In genomic region chr18:58418361-58418760, GRCh38 we compare ENCODE assay signal across 28 cellular contexts.
"Had no signal": no experiment of that assay in that cellular context is flagged by ENCODE, and none has a peak within 500 bp of the region (broad histone marks: within the 10 kb centered on the region; RNA-seq: fewer than 3 reads in every experiment).

No MANE protein-coding gene starts in this region.

- H3K9me3 ChIP-seq: ascending aorta, gastrocnemius medialis, left ventricle myocardium inferior, right atrium auricular region, spleen, transverse colon had no signal

- H3K4me3 Mint-ChIP-seq: activated CD4-positive, alpha-beta memory T cell treated with anti-CD3 and anti-CD28 coated beads, Interleukin-2, amount 10 ng/mL, durations not matched to agents 7 days and 5 days; activated naive CD4-positive, alpha-beta T cell treated with anti-CD3 and anti-CD28 coated beads, Interleukin-2, amount 10 ng/mL, durations not matched to agents 7 days and 5 days; activated naive CD8-positive, alpha-beta T cell treated with anti-CD3 and anti-CD28 coated beads, Interleukin-2, amount 10 ng/mL, durations not matched to agents 7 days and 5 days; activated T-cell treated with anti-CD3 and anti-CD28 coated beads, Interleukin-2, amount 50 U/mL, for 24 hours; dendritic cell treated with granulocyte-macrophage colony-stimulating factor and Interleukin-4, amounts not matched to agents 40 ng/mL and 50 ng/mL, for 4 days; naive thymus-derived CD8-positive, alpha-beta T cell; neural progenitor cell; T-helper 17 cell had no signal

- H3K9ac ChIP-seq: neural progenitor cell had no signal

- H2AFZ ChIP-seq: neural progenitor cell had no signal

- DNase-seq: activated CD4-positive, alpha-beta memory T cell treated with anti-CD3 and anti-CD28 coated beads, Interleukin-2, amount 10 ng/mL, durations not matched to agents 7 days and 5 days; activated CD4-positive, alpha-beta T cell treated with anti-CD3 and anti-CD28 coated beads for 48 hours; activated CD8-positive, alpha-beta memory T cell treated with anti-CD3 and anti-CD28 coated beads, Interleukin-2, amount 50 U/mL, for 48 hours; activated gamma-delta T cell; activated naive CD4-positive, alpha-beta T cell treated with anti-CD3 and anti-CD28 coated beads, Interleukin-2, amount 10 ng/mL, durations not matched to agents 7 days and 5 days; activated naive CD8-positive, alpha-beta T cell treated with anti-CD3 and anti-CD28 coated beads, Interleukin-2, amount 10 ng/mL, durations not matched to agents 7 days and 5 days; activated T-cell treated with anti-CD3 and anti-CD28 coated beads, Interleukin-2, amount 50 U/mL, for 24 hours; central memory CD4-positive, alpha-beta T cell; effector CD8-positive, alpha-beta T cell; erythroblast; gastrocnemius medialis; glutamatergic neuron; left ventricle myocardium inferior; midbrain; naive thymus-derived CD8-positive, alpha-beta T cell; occipital lobe; spleen; stimulated activated CD4-positive, alpha-beta T cell treated with anti-CD3 and anti-CD28 coated beads, Interleukin-2, amount 100 ng/mL, for 48 hours; stimulated activated naive CD4-positive, alpha-beta T cell treated with Interleukin-2 at 50 U/mL for 16 hours; T-helper 17 cell; T1000; transverse colon; WERI-Rb-1 had no signal

- H3K9me3 Mint-ChIP-seq: activated naive CD4-positive, alpha-beta T cell treated with anti-CD3 and anti-CD28 coated beads, Interleukin-2, amount 10 ng/mL, durations not matched to agents 7 days and 5 days had no signal

- H3K4me3 ChIP-seq: ascending aorta, gastrocnemius medialis, left ventricle myocardium inferior, neural progenitor cell, right atrium auricular region, spleen, transverse colon had no signal

- ATAC-seq: activated CD4-positive, CD25-positive, alpha-beta regulatory T cell treated with anti-CD3 and anti-CD28 coated beads, Interleukin-2, amount 50 U/mL, for 24 hours; gastrocnemius medialis; naive thymus-derived CD8-positive, alpha-beta T cell; T-helper 17 cell had no signal

- H3K4me1 Mint-ChIP-seq: activated CD4-positive, alpha-beta memory T cell treated with anti-CD3 and anti-CD28 coated beads, Interleukin-2, amount 10 ng/mL, durations not matched to agents 7 days and 5 days; activated naive CD4-positive, alpha-beta T cell treated with anti-CD3 and anti-CD28 coated beads, Interleukin-2, amount 10 ng/mL, durations not matched to agents 7 days and 5 days; activated naive CD8-positive, alpha-beta T cell treated with anti-CD3 and anti-CD28 coated beads, Interleukin-2, amount 10 ng/mL, durations not matched to agents 7 days and 5 days had no signal

- H3K4me2 ChIP-seq: neural progenitor cell had no signal

- H3K27ac ChIP-seq: ascending aorta, gastrocnemius medialis, neural progenitor cell, right atrium auricular region, spleen, transverse colon, WERI-Rb-1 had no signal

- H3K4me1 ChIP-seq: ascending aorta, neural progenitor cell, spleen had no signal

- H3K27ac Mint-ChIP-seq: activated CD4-positive, alpha-beta memory T cell treated with anti-CD3 and anti-CD28 coated beads, Interleukin-2, amount 10 ng/mL, durations not matched to agents 7 days and 5 days; activated naive CD4-positive, alpha-beta T cell treated with anti-CD3 and anti-CD28 coated beads, Interleukin-2, amount 10 ng/mL, durations not matched to agents 7 days and 5 days; activated naive CD8-positive, alpha-beta T cell treated with anti-CD3 and anti-CD28 coated beads, Interleukin-2, amount 10 ng/mL, durations not matched to agents 7 days and 5 days; activated T-cell treated with anti-CD3 and anti-CD28 coated beads, Interleukin-2, amount 50 U/mL, for 24 hours; dendritic cell treated with granulocyte-macrophage colony-stimulating factor and Interleukin-4, amounts not matched to agents 40 ng/mL and 50 ng/mL, for 4 days; naive thymus-derived CD8-positive, alpha-beta T cell; T-helper 17 cell had no signal

- H3K27me3 ChIP-seq: ascending aorta, gastrocnemius medialis, neural progenitor cell, right atrium auricular region, transverse colon had no signal

- H3K36me3 ChIP-seq: ascending aorta, gastrocnemius medialis, left ventricle myocardium inferior, neural progenitor cell, right atrium auricular region, spleen, transverse colon, WERI-Rb-1 had no signal

- H3K36me3 Mint-ChIP-seq: activated naive CD4-positive, alpha-beta T cell treated with anti-CD3 and anti-CD28 coated beads, Interleukin-2, amount 10 ng/mL, durations not matched to agents 7 days and 5 days; activated naive CD8-positive, alpha-beta T cell treated with anti-CD3 and anti-CD28 coated beads, Interleukin-2, amount 10 ng/mL, durations not matched to agents 7 days and 5 days; naive thymus-derived CD8-positive, alpha-beta T cell; neural progenitor cell had no signal
